28 cellular contexts compared by ENCODE assay signal in genomic region chrX:85928606-85929005, GRCh38.
"Had no signal": no experiment of that assay in that cellular context is flagged by ENCODE, and none has a peak within 500 bp of the region (broad histone marks: within the 10 kb centered on the region; RNA-seq: fewer than 3 reads in every experiment).

No MANE protein-coding gene starts in this region.

- H3K4me3 ChIP-seq: cardiac muscle cell, MG63, Peyer's patch, SJSA1 had no signal

- H3K27me3 ChIP-seq: cardiac muscle cell, MG63, Peyer's patch, SJSA1 had no signal

- H3K36me3 ChIP-seq: cardiac muscle cell, MG63, Peyer's patch, SJSA1, WERI-Rb-1 had no signal

- ATAC-seq: activated CD8-positive, alpha-beta T cell treated with anti-CD3 and anti-CD28 coated beads for 36 hours; activated naive CD8-positive, alpha-beta T cell treated with anti-CD3 and anti-CD28 coated beads, Interleukin-2, amount 50 U/mL, for 24 hours; PC-3 had no signal

- DNase-seq: activated CD4-positive, alpha-beta T cell treated with anti-CD3 and anti-CD28 coated beads, Interleukin-2, amount 10 ng/mL, durations not matched to agents 24 days and 14 days; activated CD4-positive, alpha-beta T cell treated with anti-CD3 and anti-CD28 coated beads, Interleukin-2, amount 50 U/mL, for 4 hours; activated CD4-positive, CD25-positive, alpha-beta regulatory T cell; activated CD8-positive, alpha-beta T cell treated with anti-CD3 and anti-CD28 coated beads for 36 hours; activated gamma-delta T cell; activated naive CD4-positive, alpha-beta T cell treated with Interleukin-2 at 50 U/mL for 16 hours; activated naive CD8-positive, alpha-beta T cell treated with anti-CD3 and anti-CD28 coated beads, Interleukin-2, amount 50 U/mL, for 24 hours; activated T-cell treated with anti-CD3 and anti-CD28 coated beads, Interleukin-2, amount 50 U/mL, for 24 hours; amniotic stem cell; aorta; Kasumi-1; KG1; MG63; NCI-H1048; NCI-H1105 treated with DMSO at 0.1 percent for 48 hours; NCI-H1436; NCI-H1694; NCI-H2029; NCI-H345; NCI-H524 treated with DMSO at 0.1 percent for 48 hours; PC-3; Peyer's patch; RPMI8226; SHP77 treated with DMSO at 0.1 percent for 48 hours; T1000; WERI-Rb-1 had no signal

- H3K27ac ChIP-seq: cardiac muscle cell, Peyer's patch, SJSA1, WERI-Rb-1 had no signal

- H3K4me1 ChIP-seq: Peyer's patch, SJSA1 had no signal

- H3K9me3 ChIP-seq: MG63, Peyer's patch, SJSA1 had no signal
